In the genomic region with DNA sequence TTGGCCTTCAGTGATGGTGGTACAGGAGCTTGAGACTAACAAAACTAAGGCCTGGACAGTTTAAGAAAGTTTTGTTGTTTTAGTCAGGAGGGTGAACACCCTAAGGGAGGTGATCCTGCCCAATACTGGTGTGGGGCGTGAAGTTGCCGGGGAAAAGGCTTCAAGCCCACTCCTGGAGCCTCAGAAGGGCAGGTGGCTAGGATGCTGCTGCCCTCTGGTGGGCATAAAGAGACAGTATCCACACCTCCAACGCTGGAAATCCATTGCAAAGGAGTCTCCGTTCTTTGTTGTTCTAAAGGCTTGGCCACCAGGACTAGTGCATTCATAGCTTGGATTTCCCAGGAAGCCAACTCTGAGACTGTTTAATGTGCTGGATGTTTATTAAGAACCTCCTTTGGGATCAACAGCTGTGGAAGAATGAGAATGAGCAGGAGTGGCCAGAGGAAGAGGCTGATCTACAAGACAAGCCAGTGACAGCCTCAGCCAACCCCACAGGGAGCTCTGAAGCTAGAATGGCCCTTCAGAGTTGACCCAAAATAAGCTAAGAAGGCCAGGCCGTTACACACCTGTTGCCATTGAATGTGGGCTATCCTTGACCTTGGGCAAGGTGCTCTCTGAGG, we compare ENCODE assay signal across 8 cellular contexts. TPM values are rescaled to one million over a fixed set of nuclear protein-coding genes. Genes with fewer than 3 reads are reported as not detected.
DNase-seq lines count a peak whose midpoint lies in the region; TF ChIP-seq lines count a peak whose summit lies in the region.

No MANE protein-coding gene starts in this region.

- in situ Hi-C loops in astrocyte of the cerebellum (cut with HindIII; ENCODE audit: low sequenced_read_pairs): loop anchor here (5.0 to 25.0 kb wide), 2 partner anchors 160 to 290 kb away; no protein-coding TSS in a partner anchor

- 29% methylated on average over 5 of the region's 5 CpGs for WGBS in smooth muscle cell (ENCODE audit: low lambda C conversion rate)

- peak; percentile 89 for TF ChIP-seq CTCF in astrocyte of the cerebellum (IDR thresholded peaks at IDR 0.05; ENCODE audit: low read depth, low read length, missing control alignments)
- TF ChIP-seq CTCF in smooth muscle cell (IDR thresholded peaks at IDR 0.05; ENCODE audit: borderline replicate concordance, insufficient read depth, poor library complexity, severe bottlenecking): peak; percentile 83

- H3K9me3 ChIP-seq in smooth muscle cell (replicated peaks; ENCODE audit: low read depth): no peaks in the 10 kb centered on the region

- H3K9ac ChIP-seq in smooth muscle cell (ENCODE audit: low read depth): no peak overlapping the region

- H3F3A ChIP-seq in smooth muscle cell (ENCODE audit: low read depth): no peaks in the 10 kb centered on the region

- H4K20me1 ChIP-seq in smooth muscle cell (ENCODE audit: low read depth): no peaks in the 10 kb centered on the region

- no peaks in the 10 kb centered on the region for H3K79me2 ChIP-seq in smooth muscle cell (ENCODE audit: low read depth)

- H3K36me3 ChIP-seq in smooth muscle cell (ENCODE audit: low read depth): no peaks in the 10 kb centered on the region

- H3K4me3 ChIP-seq in astrocyte of the cerebellum (ENCODE audit: low read depth, low read length) (no peak overlapping the region), smooth muscle cell (no peak overlapping the region)

- H2AFZ ChIP-seq in smooth muscle cell (ENCODE audit: low read depth): no peak overlapping the region

- no peak overlapping the region for H3K27ac ChIP-seq in smooth muscle cell (ENCODE audit: low read depth)

- H3K27me3 ChIP-seq in smooth muscle cell (ENCODE audit: low read depth): no peaks in the 10 kb centered on the region

- no peak overlapping the region for H3K4me2 ChIP-seq in smooth muscle cell

- no peaks in the 10 kb centered on the region for H3K4me1 ChIP-seq in smooth muscle cell (ENCODE audit: low read depth)

- peak; percentile 16 to 76 (median 40) for DNase-seq in NCI-H1417 (lab: John Stamatoyannopoulos, UW)
- DNase-seq in NCI-H1417 treated with DMSO at 0.1 percent for 48 hours (lab: John Stamatoyannopoulos, UW): no peak
- DNase-seq in NCI-H128 (lab: John Stamatoyannopoulos, UW; ENCODE audit: unreplicated experiment): peak; percentile 63
- peak; percentile 18 for DNase-seq in T follicular helper cell (ENCODE audit: low read depth)
- DNase-seq in astrocyte of the cerebellum (ENCODE audit: low read depth): peak; percentile 42
- DNase-seq in hypothalamus (lab: John Stamatoyannopoulos, UW): peak in 39 of 51 donors; percentile 3 to 75 (median 34)
- no peak for DNase-seq in smooth muscle cell (lab: John Stamatoyannopoulos, UW; ENCODE audit: unreplicated experiment)
- DNase-seq in NCI-H187 treated with DMSO at 0.1 percent for 48 hours (lab: John Stamatoyannopoulos, UW): no peak

RNA-seq across cellular contexts. Expression of a gene that starts 8.2 kb away (rescaled TPM):
- total RNA-seq in smooth muscle cell: 4.5 and 7.5 TPM in 2 replicates
- 9.4 and 9.7 TPM in 2 replicates for polyA plus RNA-seq in smooth muscle cell

RNA-seq across cellular contexts. Expression of a gene that starts 42.9 kb away (rescaled TPM):
- total RNA-seq in smooth muscle cell: 2.9 and 4.5 TPM in 2 replicates
- polyA plus RNA-seq in smooth muscle cell: 2.4 and 4.7 TPM in 2 replicates

Comparison
In these comparisons a context has a peak if more than half of its experiments do, and no peak if none do; other contexts are left out.
1. DNase-seq: peak in NCI-H1417 (3 of 3), NCI-H128 (single experiment), T follicular helper cell (single experiment), astrocyte of the cerebellum (single experiment) and hypothalamus (39 of 51); none in NCI-H1417 treated with DMSO at 0.1 percent for 48 hours (single experiment), smooth muscle cell (single experiment) and NCI-H187 treated with DMSO at 0.1 percent for 48 hours (single experiment).